1 cellular context compared by ENCODE assay signal in genomic region chr15:57026016-57026602, GRCh38.
TF ChIP-seq lines count a peak whose summit lies in the region.

No MANE protein-coding gene starts in this region.

TF ChIP-seq in WTC11, 78 proteins besides CTCF, POLR2A, EP300 and RAD21 (continued from another document):
- TF ChIP-seq, protein P1, sequence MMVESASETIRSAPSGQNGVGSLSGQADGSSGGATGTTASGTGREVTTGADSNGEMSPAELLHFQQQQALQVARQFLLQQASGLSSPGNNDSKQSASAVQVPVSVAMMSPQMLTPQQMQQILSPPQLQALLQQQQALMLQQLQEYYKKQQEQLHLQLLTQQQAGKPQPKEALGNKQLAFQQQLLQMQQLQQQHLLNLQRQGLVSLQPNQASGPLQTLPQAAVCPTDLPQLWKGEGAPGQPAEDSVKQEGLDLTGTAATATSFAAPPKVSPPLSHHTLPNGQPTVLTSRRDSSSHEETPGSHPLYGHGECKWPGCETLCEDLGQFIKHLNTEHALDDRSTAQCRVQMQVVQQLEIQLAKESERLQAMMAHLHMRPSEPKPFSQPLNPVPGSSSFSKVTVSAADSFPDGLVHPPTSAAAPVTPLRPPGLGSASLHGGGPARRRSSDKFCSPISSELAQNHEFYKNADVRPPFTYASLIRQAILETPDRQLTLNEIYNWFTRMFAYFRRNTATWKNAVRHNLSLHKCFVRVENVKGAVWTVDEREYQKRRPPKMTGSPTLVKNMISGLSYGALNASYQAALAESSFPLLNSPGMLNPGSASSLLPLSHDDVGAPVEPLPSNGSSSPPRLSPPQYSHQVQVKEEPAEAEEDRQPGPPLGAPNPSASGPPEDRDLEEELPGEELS (CRISPR knock-in tag; IDR thresholded peaks at IDR 0.05) = no peak
- no peak for TF ChIP-seq ATF1 (CRISPR knock-in tag; IDR thresholded peaks at IDR 0.05)
- no peak for TF ChIP-seq CDX4 (CRISPR knock-in tag; IDR thresholded peaks at IDR 0.05; ENCODE audit: borderline replicate concordance)
